8 cellular contexts compared by ENCODE assay signal in genomic region chr10:28302668-28303488, GRCh38. TPM values are rescaled to one million over a fixed set of nuclear protein-coding genes. Genes with fewer than 3 reads are reported as not detected.
DNase-seq lines count a peak whose midpoint lies in the region; ATAC-seq and TF ChIP-seq lines count a peak whose summit lies in the region.

Gene MPP7, minus strand, starts transcription at chr10:28303064. Its CDS starts 64,460 bp downstream, at chr10:28238604.

- no peak for TF ChIP-seq CTCF in activated B cell treated with CpG ODN at 0.5 μM for 24 hours (IDR thresholded peaks at IDR 0.05)

- no peaks in the 10 kb centered on the region for H3K9me3 Mint-ChIP-seq in activated B cell treated with CpG ODN at 0.5 μM for 24 hours

- H3K27ac ChIP-seq in caudate nucleus (ENCODE audit: low read depth, low read length) (peak within 1 kb of the TSS; percentile 87), skin epidermis (peak within 1 kb of the TSS; percentile 27 to 94 (median 85))

- ATAC-seq in GM19023 (IDR thresholded peaks at IDR 0.05; ENCODE audit: unreplicated experiment) (peak; percentile 99), HG03280 (IDR thresholded peaks at IDR 0.05; ENCODE audit: unreplicated experiment) (peak; percentile 100), activated B cell treated with CpG ODN at 0.5 μM for 24 hours (ENCODE audit: low read depth) (peak; percentile 91)

- peak; percentile 97 for DNase-seq in AG08396 (ENCODE audit: low spot score)
- DNase-seq in NCI-H226, result peak; percentile 87
- peak; percentile 96 for DNase-seq in activated B cell treated with CpG ODN at 0.5 μM for 24 hours
- peak; percentile 38 to 99 (median 96) for DNase-seq in caudate nucleus (lab: John Stamatoyannopoulos, UW)
- peak; percentile 99 for DNase-seq in iPS-NIHi7 (ENCODE audit: extremely low spot score)

- peak within 1 kb of the TSS; percentile 59 to 91 (median 75) for H3K4me3 ChIP-seq in skin epidermis

- H3K36me3 Mint-ChIP-seq in activated B cell treated with CpG ODN at 0.5 μM for 24 hours (ENCODE audit: low read depth), result peaks cover 3% of the 10 kb centered on the region

- POLR2A ChIA-PET in activated B cell treated with CpG ODN at 0.5 μM for 24 hours (lab: Charles Lee), result interaction anchor here (0.5 to 2.9 kb wide), 19 partner anchors 9 to 1872 kb away, joined by 3 to 38 read pairs (median 6); partner anchors contain the start of genes RAB18 and WAC

- intact Hi-C loops in activated B cell treated with CpG ODN at 0.5 μM for 24 hours (cut with micrococcal nuclease), result loop anchor here (1.0 to 5.0 kb wide), 10 partner anchors 31 to 1146 kb away; partner anchors contain the start of genes ACBD5, MASTL and RAB18

- peak within 1 kb of the TSS; percentile 73 for H3K27ac Mint-ChIP-seq in activated B cell treated with CpG ODN at 0.5 μM for 24 hours

- H3K4me3 Mint-ChIP-seq in activated B cell treated with CpG ODN at 0.5 μM for 24 hours, result peak within 1 kb of the TSS; percentile 91

- CTCF ChIA-PET in activated B cell treated with CpG ODN at 0.5 μM for 24 hours (lab: Charles Lee), result interaction anchor here (1.0 to 4.5 kb wide), 14 partner anchors 9 to 91 kb away, joined by 3 to 87 read pairs (median 6); no protein-coding TSS in a partner anchor

- H3K27me3 Mint-ChIP-seq in activated B cell treated with CpG ODN at 0.5 μM for 24 hours, result peaks cover 35% of the 10 kb centered on the region

- peaks cover 30% of the 10 kb centered on the region for H3K4me1 Mint-ChIP-seq in activated B cell treated with CpG ODN at 0.5 μM for 24 hours

RNA-seq across cellular contexts. Expression of gene MPP7, which starts in this region (rescaled TPM):
- 6.2 and 8.3 TPM in 2 replicates for total RNA-seq in activated B cell treated with CpG ODN at 0.5 μM for 24 hours

Comparison
In these comparisons a context has a peak if more than half of its experiments do, and no peak if none do; other contexts are left out.
1. Peak in every context shown above with its lines: DNase-seq, ATAC-seq, H3K4me3 ChIP-seq and H3K27ac ChIP-seq.